Comparison of ENCODE assay signal across 28 cellular contexts in genomic region chr3:8953336-8953735, GRCh38.
"Had no signal": no experiment of that assay in that cellular context is flagged by ENCODE, and none has a peak within 500 bp of the region (broad histone marks: within the 10 kb centered on the region; RNA-seq: fewer than 3 reads in every experiment).

No MANE protein-coding gene starts in this region.

- H3K27me3 Mint-ChIP-seq: naive thymus-derived CD4-positive, alpha-beta T cell; natural killer cell treated with Interleukin-12 subunit alpha and Interleukin-12 subunit beta and Interleukin-15 and Interleukin-18, amount 100 ng/mL, for 72 hours; stimulated activated naive CD8-positive, alpha-beta T cell treated with anti-CD3 and anti-CD28 coated beads, Interleukin-15, Interleukin-2, amounts not matched to agents 100 ng/mL and 50 ng/mL, for 24 hours; type B pancreatic cell had no signal

- DNase-seq: kidney; left colon; left lung; lower lobe of right lung; mammary epithelial cell; mesenchymal stem cell; naive thymus-derived CD4-positive, alpha-beta T cell; nucleus accumbens; pancreas; posterior cingulate gyrus; retina; right cardiac atrium; small intestine; spleen; stimulated activated CD4-positive, alpha-beta T cell treated with anti-CD3 and anti-CD28 coated beads, Interleukin-4, amount 100 ng/mL, for 24 hours; stimulated activated naive CD4-positive, alpha-beta T cell; tibial artery had no signal

- FAIRE-seq: islet of Langerhans had no signal

- H2AFZ ChIP-seq: hepatocyte had no signal

- H3K9me3 Mint-ChIP-seq: naive thymus-derived CD4-positive, alpha-beta T cell; natural killer cell treated with Interleukin-12 subunit alpha and Interleukin-12 subunit beta and Interleukin-15 and Interleukin-18, amount 100 ng/mL, for 72 hours; neural crest cell; stimulated activated effector memory CD8-positive, alpha-beta T cell treated with anti-CD3 and anti-CD28 coated beads, Interleukin-12 subunit alpha, Interleukin-12 subunit beta, amount 100 ng/mL, for 72 hours; stimulated activated naive CD8-positive, alpha-beta T cell treated with anti-CD3 and anti-CD28 coated beads, Interleukin-15, Interleukin-2, amounts not matched to agents 100 ng/mL and 50 ng/mL, for 24 hours; type B pancreatic cell had no signal

- H3K27ac Mint-ChIP-seq: naive thymus-derived CD4-positive, alpha-beta T cell; natural killer cell treated with Interleukin-12 subunit alpha and Interleukin-12 subunit beta and Interleukin-15 and Interleukin-18, amount 100 ng/mL, for 72 hours; stimulated activated effector memory CD8-positive, alpha-beta T cell treated with anti-CD3 and anti-CD28 coated beads, Interleukin-12 subunit alpha, Interleukin-12 subunit beta, amount 100 ng/mL, for 72 hours; stimulated activated naive CD8-positive, alpha-beta T cell treated with anti-CD3 and anti-CD28 coated beads, Interleukin-15, Interleukin-2, amounts not matched to agents 100 ng/mL and 50 ng/mL, for 24 hours; type B pancreatic cell had no signal

- H3K27ac ChIP-seq: hepatocyte, left lung, lower lobe of right lung, pancreas, prostate gland, spleen, suprapubic skin, thoracic aorta, tibial artery, vagina had no signal

- H3K4me2 ChIP-seq: hepatocyte had no signal

- H3K4me3 ChIP-seq: hepatocyte, left lung, lower lobe of right lung, pancreas, prostate gland, spleen, suprapubic skin, thoracic aorta, tibial artery, vagina had no signal

- H3K36me3 ChIP-seq: lower lobe of right lung, pancreas, prostate gland, thoracic aorta had no signal

- H3K4me1 ChIP-seq: left lung, lower lobe of right lung, pancreas, prostate gland, suprapubic skin, tibial artery, vagina had no signal

- H3K27me3 ChIP-seq: hepatocyte, left lung, pancreas, spleen, suprapubic skin, tibial artery, vagina had no signal

- H3K9me3 ChIP-seq: left lung, lower lobe of right lung, pancreas, prostate gland, spleen, suprapubic skin, thoracic aorta, tibial artery, vagina had no signal

- H3K4me3 Mint-ChIP-seq: naive thymus-derived CD4-positive, alpha-beta T cell; natural killer cell treated with Interleukin-12 subunit alpha and Interleukin-12 subunit beta and Interleukin-15 and Interleukin-18, amount 100 ng/mL, for 72 hours; neural crest cell; stimulated activated effector memory CD8-positive, alpha-beta T cell treated with anti-CD3 and anti-CD28 coated beads, Interleukin-12 subunit alpha, Interleukin-12 subunit beta, amount 100 ng/mL, for 72 hours; stimulated activated naive CD8-positive, alpha-beta T cell treated with anti-CD3 and anti-CD28 coated beads, Interleukin-15, Interleukin-2, amounts not matched to agents 100 ng/mL and 50 ng/mL, for 24 hours; type B pancreatic cell had no signal
